Comparison of ENCODE assay signal across 8 cellular contexts in genomic region chr3:50242778-50243551, GRCh38. TPM values are rescaled to one million over a fixed set of nuclear protein-coding genes. Genes with fewer than 3 reads are reported as not detected.
A peak's percentile ranks its signal among the peaks of the same experiment; 100 is the strongest.
DNase-seq lines count a peak whose midpoint lies in the region; ATAC-seq, FAIRE-seq and TF ChIP-seq lines count a peak whose summit lies in the region.

No MANE protein-coding gene starts in this region.

- peaks cover 96% of the 10 kb centered on the region for H3K36me3 Mint-ChIP-seq in stimulated activated effector memory CD8-positive, alpha-beta T cell treated with anti-CD3 and anti-CD28 coated beads, Interleukin-12 subunit alpha, Interleukin-12 subunit beta, amount 100 ng/mL, for 72 hours

- H3K79me2 ChIP-seq in OCI-LY3 (ENCODE audit: low read length) (peaks cover 93% of the 10 kb centered on the region), K562 (ENCODE audit: control insufficient read depth, insufficient read depth, low read length) (peaks cover 41% of the 10 kb centered on the region)

- TF ChIP-seq RAD21 in K562 (CRISPR knock-in tag; conservative IDR thresholded peaks at IDR 0.05 in 1 of 2, IDR thresholded peaks at IDR 0.05 in 1 of 2): no peak

- H3K9me3 ChIP-seq in OCI-LY3 (ENCODE audit: insufficient read depth, low read length) (no peaks in the 10 kb centered on the region), K562 (replicated peaks; ENCODE audit: control insufficient read depth, insufficient read depth, low read depth, low read length) (no peaks in the 10 kb centered on the region)

- CTCF ChIA-PET in K562 (lab: Yijun Ruan, JAX; ENCODE audit: low intra/inter-chr PET ratio): no interaction called here

- peak overlapping the region; percentile 87 for H3K27ac ChIP-seq in OCI-LY3 (ENCODE audit: low read length)
- peak overlapping the region; percentile 56 for H3K27ac ChIP-seq in K562 (ENCODE audit: extremely low read depth, low read depth, low read length)

- BruUV-seq in K562 (replicated peaks; lab: Mats Ljungman, UMichigan): no TSS peak

- H3K4me3 ChIP-seq in OCI-LY3 (ENCODE audit: low read length): peak overlapping the region; percentile 70
- no peak overlapping the region for H3K4me3 ChIP-seq in K562

- DNase-seq in CD1c-positive myeloid dendritic cell (ENCODE audit: extremely low spot score) (peak; percentile 92), K562 (ENCODE audit: extremely low read depth in 1 of 4, low spot score in 3 of 4) (peak in 1 of 4 experiments; percentile 50), iris pigment epithelial cell (ENCODE audit: low read depth) (peak; percentile 88), D341Med (ENCODE audit: low spot score) (no peak), NCI-H446 (lab: John Stamatoyannopoulos, UW) (no peak), SHP77 treated with DMSO at 0.1 percent for 48 hours (lab: John Stamatoyannopoulos, UW) (no peak)
- DNase-seq in stimulated activated effector memory CD8-positive, alpha-beta T cell treated with anti-CD3 and anti-CD28 coated beads, Interleukin-12 subunit alpha, Interleukin-12 subunit beta, amount 100 ng/mL, for 72 hours (ENCODE audit: low spot score in 2 of 2): peak in 1 of 2 donors; percentile 32

- in situ Hi-C loops in K562 (cut with MboI): no loop called here

- POLR2A ChIA-PET in K562 (lab: Yijun Ruan, JAX): interaction anchor here (0.6 to 1.1 kb wide), 3 partner anchors 29 to 457 kb away, joined by 3 to 4 read pairs (median 3); partner anchors contain the start of genes IP6K1 and LSMEM2

- peak; percentile 23 for ATAC-seq in K562
- ATAC-seq in stimulated activated effector memory CD8-positive, alpha-beta T cell treated with anti-CD3 and anti-CD28 coated beads, Interleukin-12 subunit alpha, Interleukin-12 subunit beta, amount 100 ng/mL, for 72 hours: peak; percentile 2

- H3K9me3 Mint-ChIP-seq in stimulated activated effector memory CD8-positive, alpha-beta T cell treated with anti-CD3 and anti-CD28 coated beads, Interleukin-12 subunit alpha, Interleukin-12 subunit beta, amount 100 ng/mL, for 72 hours: no peaks in the 10 kb centered on the region

- H3K4me1 ChIP-seq in OCI-LY3 (ENCODE audit: low read length) (peaks cover 63% of the 10 kb centered on the region), K562 (replicated peaks in 1 of 2; ENCODE audit: control insufficient read depth in 2 of 2, insufficient read depth in 2 of 2, low read length in 2 of 2) (peaks cover 47 to 60% of the 10 kb centered on the region in 2 experiments)

- peak overlapping the region; percentile 94 for H3K27ac Mint-ChIP-seq in stimulated activated effector memory CD8-positive, alpha-beta T cell treated with anti-CD3 and anti-CD28 coated beads, Interleukin-12 subunit alpha, Interleukin-12 subunit beta, amount 100 ng/mL, for 72 hours

- TF ChIP-seq CTCF in OCI-LY3 (IDR thresholded peaks at IDR 0.05; ENCODE audit: low read depth, low read length): peak; percentile 13; the same call in 1 of the 2 replicates
- TF ChIP-seq CTCF in K562 (IDR thresholded peaks at IDR 0.05 in 2 of 3, conservative IDR thresholded peaks at IDR 0.05 in 1 of 3; ENCODE audit: insufficient read depth in 2 of 3, low read depth in 1 of 3, low read length in 3 of 3): 0 out of 6 replicates have a peak, but pooled peaks of 1 of the 3 experiments have one; percentile 10

- H3K36me3 ChIP-seq in OCI-LY3 (replicated peaks; ENCODE audit: low read depth, low read length): peaks cover 33% of the 10 kb centered on the region
- peaks cover 7% of the 10 kb centered on the region; the same call in 1 of the 3 replicates for H3K36me3 ChIP-seq in K562 (ENCODE audit: control insufficient read depth, insufficient read depth, low read length)

- H3K9ac ChIP-seq in OCI-LY3 (ENCODE audit: low read length) (peak overlapping the region; percentile 67), K562 (ENCODE audit: insufficient read depth in 1 of 2, low read depth in 2 of 2, low read length in 2 of 2) (peak overlapping the region in 1 of 2 experiments; percentile 38; a peak in 2 of 4 replicates)

- TF ChIP-seq EP300 in K562 (IDR thresholded peaks at IDR 0.05; ENCODE audit: low read length): no peak

- WGBS in K562 (ENCODE audit: insufficient coverage, low coverage, missing lambda C conversion rate): 51% methylated on average over 12 of the region's 14 CpGs

- peak overlapping the region; percentile 90 for H3K4me2 ChIP-seq in OCI-LY3 (ENCODE audit: low read length)
- H3K4me2 ChIP-seq in K562 (ENCODE audit: insufficient read depth, low read length): peak overlapping the region; percentile 43

- no peak for TF ChIP-seq POLR2A in K562 (conservative IDR thresholded peaks at IDR 0.05)

- peaks cover 64% of the 10 kb centered on the region for H4K20me1 ChIP-seq in OCI-LY3 (ENCODE audit: insufficient read depth, low read length)
- H4K20me1 ChIP-seq in K562 (replicated peaks; ENCODE audit: control insufficient read depth, insufficient read depth, low read length): no peaks in the 10 kb centered on the region

- intact Hi-C loops in K562 (cut with micrococcal nuclease): no loop called here

- no peaks in the 10 kb centered on the region for H3K9me1 ChIP-seq in K562 (ENCODE audit: control insufficient read depth, insufficient read depth, low read length)

- H3K4me1 Mint-ChIP-seq in stimulated activated effector memory CD8-positive, alpha-beta T cell treated with anti-CD3 and anti-CD28 coated beads, Interleukin-12 subunit alpha, Interleukin-12 subunit beta, amount 100 ng/mL, for 72 hours: peaks cover 91% of the 10 kb centered on the region

- peak overlapping the region; percentile 76 for H3K4me3 Mint-ChIP-seq in stimulated activated effector memory CD8-positive, alpha-beta T cell treated with anti-CD3 and anti-CD28 coated beads, Interleukin-12 subunit alpha, Interleukin-12 subunit beta, amount 100 ng/mL, for 72 hours

- H2AFZ ChIP-seq in OCI-LY3 (ENCODE audit: low read depth, low read length) (no peak overlapping the region), K562 (ENCODE audit: low read depth, low read length) (0 out of 2 replicates have a peak overlapping the region, but pooled peaks have one; percentile 23)

- no peak for FAIRE-seq in K562 (lab: Jason Lieb, UNC)

- no peaks in the 10 kb centered on the region for H3K27me3 ChIP-seq in OCI-LY3 (ENCODE audit: low read depth, low read length)
- H3K27me3 ChIP-seq in K562 (ENCODE audit: control insufficient read depth in 2 of 2, insufficient read depth in 2 of 2, low read length in 2 of 2): no peaks in the 10 kb centered on the region

RNA-seq across cellular contexts. Expression of gene GNAI2, which starts 7.0 kb away (rescaled TPM):
- total RNA-seq in K562 (2011; cell fraction: chromatin; rRNA removed; ENCODE audit: low replicate concordance): 32.6 and 87.4 TPM in 2 replicates
- total RNA-seq in K562 (2011; cell fraction: nucleolus; rRNA removed): 69.2 and 80.9 TPM in 2 replicates
- total RNA-seq in K562 (2011; cell fraction: nucleoplasm; rRNA removed): 56.0 and 62.0 TPM in 2 replicates
- total RNA-seq in K562 (2014; rRNA removed) (41.0 and 53.8 TPM in 2 replicates), K562 (2014; rRNA removed; fragmentation: Illumina TruSeq; extraction: Trizol) (18.6 and 19.5 TPM in 2 replicates), K562 (2015; rRNA removed; fragmentation: Illumina TruSeq; extraction: Trizol) (41.1 and 42.7 TPM in 2 replicates), K562 (2021) (55.4 and 60.5 TPM in 2 replicates)
- polyA plus RNA-seq in K562 (2011; rRNA removed) (72.2 and 172 TPM in 2 replicates), K562 (2014; fragmentation: Illumina TruSeq; extraction: Trizol) (49.3 and 56.1 TPM in 2 replicates), K562 (2014; fragmentation: Nextera tagmentation; extraction: Ambion mirVana) (1 to 10 TPM; 1.1 to 2.5 TPM), K562 (2014; rRNA removed) (41.4 and 51.2 TPM in 2 replicates)
- 128 and 171 TPM in 2 replicates for polyA plus RNA-seq in K562 (2011; cell fraction: cytosol; rRNA removed)
- polyA plus RNA-seq in K562 (2011; cell fraction: nucleus; rRNA removed): 49.7 and 89.7 TPM in 2 replicates
- polyA plus RNA-seq in K562 (2012): 64.5 and 84.8 TPM in 2 replicates
- 112 and 135 TPM in 2 replicates for polyA minus RNA-seq in K562 (2011; rRNA and poly(A)+ RNA removed)
- 34.5 and 65.7 TPM in 2 replicates for polyA minus RNA-seq in K562 (2011; cell fraction: cytosol; rRNA and poly(A)+ RNA removed)
- 11.7 and 24.4 TPM in 2 replicates for polyA minus RNA-seq in K562 (2011; cell fraction: nucleus; rRNA and poly(A)+ RNA removed)

RNA-seq across cellular contexts. Expression of gene SEMA3B, which starts 26.0 kb away (rescaled TPM):
- total RNA-seq in K562 (2011; cell fraction: chromatin; rRNA removed; ENCODE audit: low replicate concordance): 7.6 and 22.1 TPM in 2 replicates
- 12.1 and 17.2 TPM in 2 replicates for total RNA-seq in K562 (2011; cell fraction: nucleolus; rRNA removed)
- 4.6 and 11.0 TPM in 2 replicates for total RNA-seq in K562 (2011; cell fraction: nucleoplasm; rRNA removed)
- total RNA-seq in K562 (2014; rRNA removed) (0.82 and 1.1 TPM in 2 replicates), K562 (2014; rRNA removed; fragmentation: Illumina TruSeq; extraction: Trizol) (0.13 and 0.18 TPM in 2 replicates), K562 (2015; rRNA removed; fragmentation: Illumina TruSeq; extraction: Trizol) (0.29 and 0.30 TPM in 2 replicates), K562 (2021) (1.8 and 2.2 TPM in 2 replicates)
- polyA plus RNA-seq in K562 (2011; rRNA removed) (1.3 and 2.5 TPM in 2 replicates), K562 (2014; fragmentation: Illumina TruSeq; extraction: Trizol) (0.27 and 0.37 TPM in 2 replicates), K562 (2014; fragmentation: Nextera tagmentation; extraction: Ambion mirVana) (under 1 TPM in 1 of 2 experiments, not detected in 1; 0.03 TPM), K562 (2014; rRNA removed) (1.7 and 2.3 TPM in 2 replicates)
- polyA plus RNA-seq in K562 (2011; cell fraction: cytosol; rRNA removed): 1.5 and 2.7 TPM in 2 replicates
- 31.8 and 37.3 TPM in 2 replicates for polyA plus RNA-seq in K562 (2011; cell fraction: nucleus; rRNA removed)
- 1.3 and 4.7 TPM in 2 replicates for polyA plus RNA-seq in K562 (2012)
- polyA minus RNA-seq in K562 (2011; rRNA and poly(A)+ RNA removed): 0.18 and 0.33 TPM in 2 replicates
- polyA minus RNA-seq in K562 (2011; cell fraction: cytosol; rRNA and poly(A)+ RNA removed): 3.0 and 5.2 TPM in 2 replicates
- polyA minus RNA-seq in K562 (2011; cell fraction: nucleus; rRNA and poly(A)+ RNA removed): 4.4 and 10.3 TPM in 2 replicates

RNA-seq across cellular contexts. Expression of gene LSMEM2, which starts 35.9 kb away (rescaled TPM):
- total RNA-seq in K562 (2011; cell fraction: chromatin; rRNA removed; ENCODE audit: low replicate concordance): not detected in 2 replicates
- not detected in 2 replicates for total RNA-seq in K562 (2011; cell fraction: nucleolus; rRNA removed)
- total RNA-seq in K562 (2011; cell fraction: nucleoplasm; rRNA removed): not detected in 2 replicates
- total RNA-seq in K562 (2014; rRNA removed) (not detected in 2 replicates), K562 (2014; rRNA removed; fragmentation: Illumina TruSeq; extraction: Trizol) (not detected in 2 replicates), K562 (2015; rRNA removed; fragmentation: Illumina TruSeq; extraction: Trizol) (not detected in 2 replicates), K562 (2021) (not detected in 2 replicates)
- polyA plus RNA-seq in K562 (2011; rRNA removed) (not detected in 2 replicates), K562 (2014; fragmentation: Illumina TruSeq; extraction: Trizol) (not detected in 2 replicates), K562 (2014; fragmentation: Nextera tagmentation; extraction: Ambion mirVana) (not detected), K562 (2014; rRNA removed) (not detected in 2 replicates)
- not detected in 2 replicates for polyA plus RNA-seq in K562 (2011; cell fraction: cytosol; rRNA removed)
- 0.10 TPM in 1 of 2 replicates, not detected in the other for polyA plus RNA-seq in K562 (2011; cell fraction: nucleus; rRNA removed)
- 0.08 and 0.12 TPM in 2 replicates for polyA plus RNA-seq in K562 (2012)
- polyA minus RNA-seq in K562 (2011; rRNA and poly(A)+ RNA removed): not detected in 2 replicates
- polyA minus RNA-seq in K562 (2011; cell fraction: cytosol; rRNA and poly(A)+ RNA removed): not detected in 2 replicates
- not detected in 2 replicates for polyA minus RNA-seq in K562 (2011; cell fraction: nucleus; rRNA and poly(A)+ RNA removed)

RNA-seq across cellular contexts. Expression of gene SLC38A3, which starts 37.9 kb away (rescaled TPM):
- total RNA-seq in K562 (2011; cell fraction: chromatin; rRNA removed; ENCODE audit: low replicate concordance): 0.99 and 3.1 TPM in 2 replicates
- 1.6 and 3.8 TPM in 2 replicates for total RNA-seq in K562 (2011; cell fraction: nucleolus; rRNA removed)
- total RNA-seq in K562 (2011; cell fraction: nucleoplasm; rRNA removed): 1.3 and 1.5 TPM in 2 replicates
- 0.09 TPM in 1 of 2 replicates, not detected in the other for total RNA-seq in K562 (2014; rRNA removed)
- total RNA-seq in K562 (2014; rRNA removed; fragmentation: Illumina TruSeq; extraction: Trizol): not detected in 2 replicates
- not detected in 2 replicates for total RNA-seq in K562 (2015; rRNA removed; fragmentation: Illumina TruSeq; extraction: Trizol)
- 0.16 and 0.27 TPM in 2 replicates for total RNA-seq in K562 (2021)
- 0.38 and 0.66 TPM in 2 replicates for polyA plus RNA-seq in K562 (2011; rRNA removed)
- 0.47 and 0.52 TPM in 2 replicates for polyA plus RNA-seq in K562 (2011; cell fraction: cytosol; rRNA removed)
- polyA plus RNA-seq in K562 (2011; cell fraction: nucleus; rRNA removed): 2.9 and 4.2 TPM in 2 replicates
- not detected in 2 replicates for polyA plus RNA-seq in K562 (2012)
- polyA plus RNA-seq in K562 (2014; fragmentation: Illumina TruSeq; extraction: Trizol): not detected in 2 replicates
- polyA plus RNA-seq in K562 (2014; fragmentation: Nextera tagmentation; extraction: Ambion mirVana): not detected
- not detected in 2 replicates for polyA plus RNA-seq in K562 (2014; rRNA removed)
- polyA minus RNA-seq in K562 (2011; rRNA and poly(A)+ RNA removed): 0.46 and 0.57 TPM in 2 replicates
- polyA minus RNA-seq in K562 (2011; cell fraction: cytosol; rRNA and poly(A)+ RNA removed): 0.29 and 1.1 TPM in 2 replicates
- polyA minus RNA-seq in K562 (2011; cell fraction: nucleus; rRNA and poly(A)+ RNA removed): 0.54 and 0.78 TPM in 2 replicates

RNA-seq across cellular contexts. Expression of gene IFRD2, which starts 49.3 kb away (rescaled TPM):
- 134 and 435 TPM in 2 replicates for total RNA-seq in K562 (2011; cell fraction: chromatin; rRNA removed; ENCODE audit: low replicate concordance)
- total RNA-seq in K562 (2011; cell fraction: nucleolus; rRNA removed): 318 and 350 TPM in 2 replicates
- total RNA-seq in K562 (2011; cell fraction: nucleoplasm; rRNA removed): 152 and 197 TPM in 2 replicates
- total RNA-seq in K562 (2014; rRNA removed) (75.1 and 91.2 TPM in 2 replicates), K562 (2014; rRNA removed; fragmentation: Illumina TruSeq; extraction: Trizol) (31.2 and 42.6 TPM in 2 replicates), K562 (2015; rRNA removed; fragmentation: Illumina TruSeq; extraction: Trizol) (54.4 and 57.2 TPM in 2 replicates), K562 (2021) (115 and 116 TPM in 2 replicates)
- polyA plus RNA-seq in K562 (2011; rRNA removed) (44.6 and 56.2 TPM in 2 replicates), K562 (2014; fragmentation: Illumina TruSeq; extraction: Trizol) (52.8 and 58.1 TPM in 2 replicates), K562 (2014; fragmentation: Nextera tagmentation; extraction: Ambion mirVana) (10 to 100 TPM; 30.5 to 41.0 TPM), K562 (2014; rRNA removed) (79.9 and 91.5 TPM in 2 replicates)
- polyA plus RNA-seq in K562 (2011; cell fraction: cytosol; rRNA removed): 47.8 and 103 TPM in 2 replicates
- polyA plus RNA-seq in K562 (2011; cell fraction: nucleus; rRNA removed): 475 and 549 TPM in 2 replicates
- polyA plus RNA-seq in K562 (2012): 69.2 and 72.6 TPM in 2 replicates
- 20.2 and 31.4 TPM in 2 replicates for polyA minus RNA-seq in K562 (2011; rRNA and poly(A)+ RNA removed)
- polyA minus RNA-seq in K562 (2011; cell fraction: cytosol; rRNA and poly(A)+ RNA removed): 26.1 and 29.9 TPM in 2 replicates
- 118 and 130 TPM in 2 replicates for polyA minus RNA-seq in K562 (2011; cell fraction: nucleus; rRNA and poly(A)+ RNA removed)

Comparison
In these comparisons a context has a peak if more than half of its experiments do, and no peak if none do; other contexts are left out.
1. DNase-seq: peak in CD1c-positive myeloid dendritic cell (single experiment) and iris pigment epithelial cell (single experiment); none in D341Med (single experiment), NCI-H446 (0 of 2) and SHP77 treated with DMSO at 0.1 percent for 48 hours (single experiment).